ENCODE assay signal across 23 cellular contexts in genomic region chr7:633381-634018, GRCh38.
"Had no signal": no experiment of that assay in that cellular context is flagged by ENCODE, and none has a peak within 500 bp of the region (broad histone marks: within the 10 kb centered on the region; RNA-seq: fewer than 3 reads in every experiment).

No MANE protein-coding gene starts in this region.

- H3K27me3 ChIP-seq: breast epithelium had no signal

- H3K9me3 ChIP-seq: breast epithelium had no signal

- H3K36me3 ChIP-seq: breast epithelium had no signal

- H3K4me3 ChIP-seq: breast epithelium had no signal

- ATAC-seq: Panc1 had no signal

- H3K9me3 Mint-ChIP-seq: activated CD4-positive, alpha-beta memory T cell treated with anti-CD3 and anti-CD28 coated beads for 36 hours; activated CD4-positive, alpha-beta T cell treated with anti-CD3 and anti-CD28 coated beads, Interleukin-2, amount 10 ng/mL, durations not matched to agents 7 days and 5 days; activated naive CD4-positive, alpha-beta T cell treated with anti-CD3 and anti-CD28 coated beads, Interleukin-2, amount 50 U/mL, for 24 hours; activated T-helper 2 cell treated with anti-CD3 and anti-CD28 coated beads, Interferon-gamma antibody, Interleukin-2, Interleukin-4, amounts not matched to agents 10 μg/mL and 5 μg/mL and 100 μg/mL, durations not matched to agents 14 hours and 24 hours and 36 hours; T-helper 1 cell treated with Interleukin-12 subunit alpha and Interleukin-12 subunit beta and Interleukin-4 antibody, amounts not matched to agents 30 μg/mL and 1 μg/mL, for 36 hours had no signal

- H3K27ac ChIP-seq: breast epithelium had no signal

- H3K4me3 Mint-ChIP-seq: activated CD4-positive, alpha-beta memory T cell treated with anti-CD3 and anti-CD28 coated beads for 36 hours; activated CD4-positive, alpha-beta T cell treated with anti-CD3 and anti-CD28 coated beads, Interleukin-2, amount 10 ng/mL, durations not matched to agents 7 days and 5 days; activated naive CD4-positive, alpha-beta T cell treated with anti-CD3 and anti-CD28 coated beads, Interleukin-2, amount 50 U/mL, for 24 hours; T-helper 1 cell treated with Interleukin-12 subunit alpha and Interleukin-12 subunit beta and Interleukin-4 antibody, amounts not matched to agents 30 μg/mL and 1 μg/mL, for 36 hours had no signal

- DNase-seq: activated CD4-positive, alpha-beta memory T cell treated with anti-CD3 and anti-CD28 coated beads for 36 hours; activated CD4-positive, alpha-beta T cell treated with anti-CD3 and anti-CD28 coated beads, Interleukin-2, amount 10 ng/mL, durations not matched to agents 7 days and 5 days; activated CD8-positive, alpha-beta memory T cell treated with anti-CD3 and anti-CD28 coated beads for 24 hours; activated naive CD4-positive, alpha-beta T cell; activated T-cell treated with anti-CD3 and anti-CD28 coated beads, Interleukin-2, amount 50 U/mL, for 48 hours; KG1; NCI-H1092; NCI-H1417; NCI-H2029; NCI-H2107; NCI-H2171 treated with DMSO at 0.1 percent for 48 hours; NCI-H345; NCI-H510A treated with DMSO at 0.1 percent for 48 hours; NCI-H69; NK-92 treated with Interleukin-12 subunit alpha and Interleukin-12 subunit beta, amount 100 ng/mL, for 24 hours; OCI-M1; RPMI8226; SHP77 had no signal

- H3K27ac Mint-ChIP-seq: activated CD4-positive, alpha-beta memory T cell treated with anti-CD3 and anti-CD28 coated beads for 36 hours; activated naive CD4-positive, alpha-beta T cell treated with anti-CD3 and anti-CD28 coated beads, Interleukin-2, amount 50 U/mL, for 24 hours; activated T-helper 2 cell treated with anti-CD3 and anti-CD28 coated beads, Interferon-gamma antibody, Interleukin-2, Interleukin-4, amounts not matched to agents 10 μg/mL and 5 μg/mL and 100 μg/mL, durations not matched to agents 14 hours and 24 hours and 36 hours; T-helper 1 cell treated with Interleukin-12 subunit alpha and Interleukin-12 subunit beta and Interleukin-4 antibody, amounts not matched to agents 30 μg/mL and 1 μg/mL, for 36 hours had no signal

- H3K36me3 Mint-ChIP-seq: activated CD4-positive, alpha-beta memory T cell treated with anti-CD3 and anti-CD28 coated beads for 36 hours had no signal

- H3K4me1 ChIP-seq: breast epithelium had no signal

- H3K27me3 Mint-ChIP-seq: activated CD4-positive, alpha-beta memory T cell treated with anti-CD3 and anti-CD28 coated beads for 36 hours; activated CD4-positive, alpha-beta T cell treated with anti-CD3 and anti-CD28 coated beads, Interleukin-2, amount 10 ng/mL, durations not matched to agents 7 days and 5 days; activated naive CD4-positive, alpha-beta T cell treated with anti-CD3 and anti-CD28 coated beads, Interleukin-2, amount 50 U/mL, for 24 hours had no signal
